ENCODE assay signal across 12 cellular contexts in the genomic region with DNA sequence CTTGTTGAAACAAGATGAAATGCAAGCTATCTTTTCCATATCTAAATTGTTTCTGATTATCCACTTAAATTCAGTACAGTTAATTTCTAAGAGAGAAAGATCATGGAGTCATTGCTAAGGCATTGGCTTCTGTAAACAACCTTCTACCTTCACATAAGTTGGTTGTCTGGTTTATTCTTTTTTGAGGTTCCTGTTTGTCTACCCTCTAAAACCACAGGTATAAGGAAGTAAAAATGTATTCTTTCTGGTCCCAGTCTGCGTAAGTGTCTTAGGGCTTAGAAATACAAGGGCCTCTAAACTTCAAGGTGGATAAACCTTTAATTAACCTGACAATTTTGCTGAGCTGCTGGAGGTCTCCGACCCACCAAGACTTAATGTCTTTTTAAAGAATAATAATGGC. TPM values are rescaled to one million over a fixed set of nuclear protein-coding genes. Genes with fewer than 3 reads are reported as not detected.
DNase-seq lines count a peak whose midpoint lies in the region; ATAC-seq and TF ChIP-seq lines count a peak whose summit lies in the region.
"Had no signal": no experiment of that assay in that cellular context is flagged by ENCODE, and none has a peak within 500 bp of the region (broad histone marks: within the 10 kb centered on the region; RNA-seq: fewer than 3 reads in every experiment).

No MANE protein-coding gene starts in this region.

- H3K9me3 ChIP-seq in BLaER1: no peaks in the 10 kb centered on the region
- H3K9me3 ChIP-seq in suprapubic skin: no peaks in the 10 kb centered on the region

- H3K4me1 ChIP-seq in BLaER1: peaks cover 51% of the 10 kb centered on the region
- peaks cover 11% of the 10 kb centered on the region for H3K4me1 ChIP-seq in suprapubic skin

- no peak overlapping the region for H3K4me3 ChIP-seq in BLaER1
- H3K4me3 ChIP-seq in suprapubic skin: no peak overlapping the region
- H3K4me3 ChIP-seq: GM23248, hepatocyte had no signal

- H3K36me3 ChIP-seq in BLaER1: no peaks in the 10 kb centered on the region
- no peaks in the 10 kb centered on the region for H3K36me3 ChIP-seq in suprapubic skin

- H3K27me3 ChIP-seq in BLaER1 (no peaks in the 10 kb centered on the region), suprapubic skin (no peaks in the 10 kb centered on the region)
- H3K27me3 ChIP-seq: hepatocyte had no signal

- no peaks in the 10 kb centered on the region for H3K36me3 Mint-ChIP-seq in activated naive CD8-positive, alpha-beta T cell treated with anti-CD3 and anti-CD28 coated beads, Interleukin-2, amount 50 U/mL, for 24 hours (ENCODE audit: low read depth)

- no peaks in the 10 kb centered on the region for H4K20me1 ChIP-seq in BLaER1

- TF ChIP-seq POLR2A in suprapubic skin (IDR thresholded peaks at IDR 0.05): no peak

- DNase-seq in NAMALWA (ENCODE audit: low spot score): peak; percentile 70
- no peak for DNase-seq in activated naive CD8-positive, alpha-beta T cell treated with anti-CD3 and anti-CD28 coated beads, Interleukin-2, amount 50 U/mL, for 24 hours
- no peak for DNase-seq in suprapubic skin (ENCODE audit: low spot score in 2 of 2)
- DNase-seq in DMS 273 (lab: John Stamatoyannopoulos, UW; ENCODE audit: unreplicated experiment): no peak
- DNase-seq in left colon: no peak
- no peak for DNase-seq in globus pallidus (ENCODE audit: low spot score)
- DNase-seq: activated naive CD4-positive, alpha-beta T cell; GM23248; NCI-H1105 treated with DMSO at 0.1 percent for 48 hours had no signal

- no peaks in the 10 kb centered on the region for H3K27me3 Mint-ChIP-seq in activated naive CD8-positive, alpha-beta T cell treated with anti-CD3 and anti-CD28 coated beads, Interleukin-2, amount 50 U/mL, for 24 hours

- H3K4me1 Mint-ChIP-seq in activated naive CD8-positive, alpha-beta T cell treated with anti-CD3 and anti-CD28 coated beads, Interleukin-2, amount 50 U/mL, for 24 hours: peaks cover 38% of the 10 kb centered on the region

- peak overlapping the region; percentile 71 for H3K27ac Mint-ChIP-seq in activated naive CD8-positive, alpha-beta T cell treated with anti-CD3 and anti-CD28 coated beads, Interleukin-2, amount 50 U/mL, for 24 hours

- WGBS in suprapubic skin: 85% methylated on average over 2 of the region's 2 CpGs

- intact Hi-C loops in left colon (cut with DNase I, micrococcal nuclease): no loop called here

- no peak overlapping the region for H3K4me3 Mint-ChIP-seq in activated naive CD8-positive, alpha-beta T cell treated with anti-CD3 and anti-CD28 coated beads, Interleukin-2, amount 50 U/mL, for 24 hours

- H3K4me2 ChIP-seq in BLaER1: peak overlapping the region; percentile 53
- H3K4me2 ChIP-seq: hepatocyte had no signal

- ATAC-seq in GM18909 (IDR thresholded peaks at IDR 0.05; ENCODE audit: poor library complexity, unreplicated experiment) (peak; percentile 20), left colon (no peak)
- ATAC-seq in activated naive CD8-positive, alpha-beta T cell treated with anti-CD3 and anti-CD28 coated beads, Interleukin-2, amount 50 U/mL, for 24 hours: no peak

- no peaks in the 10 kb centered on the region for H3K9me3 Mint-ChIP-seq in activated naive CD8-positive, alpha-beta T cell treated with anti-CD3 and anti-CD28 coated beads, Interleukin-2, amount 50 U/mL, for 24 hours

- no peak for TF ChIP-seq CTCF in suprapubic skin (IDR thresholded peaks at IDR 0.05)

- no peak overlapping the region for H3K9ac ChIP-seq in BLaER1
- H3K9ac ChIP-seq: GM23248 had no signal

- no peak for TF ChIP-seq EP300 in suprapubic skin (IDR thresholded peaks at IDR 0.05)

- H3K27ac ChIP-seq in BLaER1 (peak overlapping the region; percentile 15; the same call in 1 of the 2 replicates), suprapubic skin (no peak overlapping the region)
- H3K27ac ChIP-seq: GM23248, hepatocyte had no signal

RNA-seq across cellular contexts. Expression of gene ATOSA, which starts 3.6 kb away (rescaled TPM):
- total RNA-seq in suprapubic skin: 100 to 1,000 TPM in 1 of 4 donors, 10 to 100 TPM in 3; 25.7 to 132 (median 57.9) TPM
- 10 to 100 TPM; 46.4 to 59.0 TPM for total RNA-seq in left colon
